ENCODE assay signal across 26 cellular contexts in genomic region chr4:78647272-78647671, GRCh38.
"Had no signal": no experiment of that assay in that cellular context is flagged by ENCODE, and none has a peak within 500 bp of the region (broad histone marks: within the 10 kb centered on the region; RNA-seq: fewer than 3 reads in every experiment).

No MANE protein-coding gene starts in this region.

- H3K4me3 Mint-ChIP-seq: activated CD4-positive, alpha-beta T cell treated with anti-CD3 and anti-CD28 coated beads, Interleukin-2, amount 10 ng/mL, durations not matched to agents 7 days and 5 days; activated CD8-positive, alpha-beta T cell treated with anti-CD3 and anti-CD28 coated beads for 36 hours; activated T-cell treated with anti-CD3 and anti-CD28 coated beads, Interleukin-2, amount 50 U/mL, for 4 hours; nephron progenitor cell; stimulated activated naive B cell treated with anti-CD40 and anti-IgM and Interleukin-4, amounts not matched to agents 10 μg/mL and 1 μg/mL and 100 μg/mL, for 72 hours; WTC11 had no signal

- DNase-seq: activated CD4-positive, alpha-beta T cell treated with anti-CD3 and anti-CD28 coated beads for 1 hour; activated CD4-positive, alpha-beta T cell treated with anti-CD3 and anti-CD28 coated beads, Interleukin-2, amount 10 ng/mL, durations not matched to agents 7 days and 5 days; activated CD8-positive, alpha-beta T cell treated with anti-CD3 and anti-CD28 coated beads for 36 hours; activated naive CD4-positive, alpha-beta T cell; activated T-cell treated with anti-CD3 and anti-CD28 coated beads, Interleukin-2, amount 50 U/mL, for 4 hours; central memory CD4-positive, alpha-beta T cell; effector CD4-positive, alpha-beta T cell; foreskin melanocyte; left ventricle myocardium inferior; naive B cell; nephron progenitor cell; ovary; sigmoid colon; stimulated activated CD4-positive, alpha-beta T cell treated with anti-CD3 and anti-CD28 coated beads, Interleukin-1b, Interleukin-23, amount 100 ng/mL, for 48 hours; stimulated activated naive B cell treated with anti-CD40 and anti-IgM and Interleukin-4, amounts not matched to agents 10 μg/mL and 1 μg/mL and 100 μg/mL, for 72 hours; stomach; T-helper 2 cell; tibial artery had no signal

- H3K27me3 ChIP-seq: breast epithelium, neutrophil, ovary, sigmoid colon, stomach, tibial artery had no signal

- ATAC-seq: activated CD8-positive, alpha-beta T cell treated with anti-CD3 and anti-CD28 coated beads for 36 hours; activated naive CD4-positive, alpha-beta T cell treated with anti-CD3 and anti-CD28 coated beads, Interleukin-2, amount 50 U/mL, for 72 hours; activated T-cell treated with anti-CD3 and anti-CD28 coated beads, Interleukin-2, amount 50 U/mL, for 4 hours; stimulated activated naive B cell treated with anti-CD40 and anti-IgM and Interleukin-4, amounts not matched to agents 10 μg/mL and 1 μg/mL and 100 μg/mL, for 72 hours; WTC11 had no signal

- H3K4me1 ChIP-seq: prostate gland had no signal

- H3K9me3 ChIP-seq: breast epithelium, left ventricle myocardium inferior, neutrophil, ovary, prostate gland, sigmoid colon, stomach, tibial artery had no signal

- H3K27ac ChIP-seq: ovary had no signal

- H3K4me3 ChIP-seq: breast epithelium, left ventricle myocardium inferior, ovary, prostate gland, sigmoid colon, smooth muscle cell, stomach, tibial artery had no signal

- H3K27ac Mint-ChIP-seq: activated CD4-positive, alpha-beta T cell treated with anti-CD3 and anti-CD28 coated beads, Interleukin-2, amount 10 ng/mL, durations not matched to agents 7 days and 5 days; activated CD8-positive, alpha-beta T cell treated with anti-CD3 and anti-CD28 coated beads for 36 hours; activated naive CD4-positive, alpha-beta T cell treated with anti-CD3 and anti-CD28 coated beads, Interleukin-2, amount 50 U/mL, for 72 hours; activated T-helper 2 cell treated with anti-CD3 and anti-CD28 coated beads, Interferon-gamma antibody, Interleukin-2, Interleukin-4, amounts not matched to agents 10 μg/mL and 5 μg/mL and 100 μg/mL, durations not matched to agents 14 hours and 24 hours and 36 hours; stimulated activated naive B cell treated with anti-CD40 and anti-IgM and Interleukin-4, amounts not matched to agents 10 μg/mL and 1 μg/mL and 100 μg/mL, for 72 hours; WTC11 had no signal

- H3K9me3 Mint-ChIP-seq: activated CD4-positive, alpha-beta T cell treated with anti-CD3 and anti-CD28 coated beads, Interleukin-2, amount 10 ng/mL, durations not matched to agents 7 days and 5 days; activated CD8-positive, alpha-beta T cell treated with anti-CD3 and anti-CD28 coated beads for 36 hours; activated naive CD4-positive, alpha-beta T cell treated with anti-CD3 and anti-CD28 coated beads, Interleukin-2, amount 50 U/mL, for 72 hours; activated T-cell treated with anti-CD3 and anti-CD28 coated beads, Interleukin-2, amount 50 U/mL, for 4 hours; activated T-helper 2 cell treated with anti-CD3 and anti-CD28 coated beads, Interferon-gamma antibody, Interleukin-2, Interleukin-4, amounts not matched to agents 10 μg/mL and 5 μg/mL and 100 μg/mL, durations not matched to agents 14 hours and 24 hours and 36 hours; nephron progenitor cell; stimulated activated naive B cell treated with anti-CD40 and anti-IgM and Interleukin-4, amounts not matched to agents 10 μg/mL and 1 μg/mL and 100 μg/mL, for 72 hours; WTC11 had no signal

- H3K36me3 ChIP-seq: breast epithelium, left ventricle myocardium inferior, neutrophil, ovary, prostate gland, sigmoid colon, stomach, tibial artery had no signal

- H3K36me3 Mint-ChIP-seq: activated naive CD4-positive, alpha-beta T cell treated with anti-CD3 and anti-CD28 coated beads, Interleukin-2, amount 50 U/mL, for 72 hours; naive B cell; stimulated activated naive B cell treated with anti-CD40 and anti-IgM and Interleukin-4, amounts not matched to agents 10 μg/mL and 1 μg/mL and 100 μg/mL, for 72 hours; WTC11 had no signal

- FAIRE-seq: islet of Langerhans had no signal

- H3K27me3 Mint-ChIP-seq: activated CD4-positive, alpha-beta T cell treated with anti-CD3 and anti-CD28 coated beads, Interleukin-2, amount 10 ng/mL, durations not matched to agents 7 days and 5 days; activated CD8-positive, alpha-beta T cell treated with anti-CD3 and anti-CD28 coated beads for 36 hours; naive B cell; stimulated activated naive B cell treated with anti-CD40 and anti-IgM and Interleukin-4, amounts not matched to agents 10 μg/mL and 1 μg/mL and 100 μg/mL, for 72 hours had no signal
